14 cellular contexts compared by ENCODE assay signal in the genomic region with DNA sequence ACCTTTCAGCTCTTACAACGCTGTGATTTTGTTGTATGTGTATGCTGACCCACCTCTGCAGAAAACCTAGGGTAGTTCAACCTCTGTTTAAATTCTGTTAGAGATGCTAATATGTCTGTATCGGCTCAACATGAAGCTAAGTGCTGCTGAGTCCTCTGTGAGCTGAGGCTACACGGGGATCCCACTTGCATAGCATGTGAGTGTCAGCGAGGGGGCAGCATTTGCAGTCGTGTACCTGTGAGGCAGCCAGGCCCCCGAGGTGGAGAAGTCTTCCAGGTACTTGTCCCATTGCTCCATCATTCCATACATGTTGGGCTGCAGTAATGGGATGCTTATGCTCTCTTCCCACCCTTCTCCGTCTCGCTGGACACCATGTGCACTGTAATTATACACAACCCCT. TPM values are rescaled to one million over a fixed set of nuclear protein-coding genes. Genes with fewer than 3 reads are reported as not detected.
DNase-seq lines count a peak whose midpoint lies in the region; ATAC-seq and TF ChIP-seq lines count a peak whose summit lies in the region.
"Had no signal": no experiment of that assay in that cellular context is flagged by ENCODE, and none has a peak within 500 bp of the region (broad histone marks: within the 10 kb centered on the region; RNA-seq: fewer than 3 reads in every experiment).

No MANE protein-coding gene starts in this region.

- no peaks in the 10 kb centered on the region for H3K9me2 ChIP-seq in SK-N-SH

- peaks cover 2% of the 10 kb centered on the region for H3K36me3 Mint-ChIP-seq in activated CD4-positive, alpha-beta T cell treated with anti-CD3 and anti-CD28 coated beads, Interleukin-2, amount 10 ng/mL, durations not matched to agents 24 days and 14 days (ENCODE audit: low read depth)
- H3K36me3 Mint-ChIP-seq: activated naive CD8-positive, alpha-beta T cell treated with anti-CD3 and anti-CD28 coated beads, Interleukin-2, amount 10 ng/mL, durations not matched to agents 7 days and 5 days had no signal

- DNase-seq in activated CD4-positive, alpha-beta T cell treated with anti-CD3 and anti-CD28 coated beads for 48 hours = peak; percentile 15
- no peak for DNase-seq in activated CD4-positive, alpha-beta T cell treated with anti-CD3 and anti-CD28 coated beads, Interleukin-2, amount 10 ng/mL, durations not matched to agents 24 days and 14 days
- peak; percentile 18 for DNase-seq in SK-N-SH
- peak; percentile 27 for DNase-seq in left cardiac atrium
- DNase-seq in upper lobe of right lung = no peak
- no peak for DNase-seq in T1000 (lab: John Stamatoyannopoulos, UW)
- no peak for DNase-seq in anterior cingulate cortex (lab: John Stamatoyannopoulos, UW)
- DNase-seq: ACHN; activated naive CD8-positive, alpha-beta T cell treated with anti-CD3 and anti-CD28 coated beads, Interleukin-2, amount 10 ng/mL, durations not matched to agents 7 days and 5 days; DND-41; NCI-H1105; substantia nigra had no signal

- no peaks in the 10 kb centered on the region for H3K4me1 Mint-ChIP-seq in activated CD4-positive, alpha-beta T cell treated with anti-CD3 and anti-CD28 coated beads, Interleukin-2, amount 10 ng/mL, durations not matched to agents 24 days and 14 days

- H3K79me2 ChIP-seq in SK-N-SH (ENCODE audit: insufficient read depth) = no peaks in the 10 kb centered on the region

- H3K4me3 ChIP-seq in SK-N-SH (ENCODE audit: low read depth in 2 of 2, low read length in 1 of 2) (no peak overlapping the region), upper lobe of right lung (no peak overlapping the region)

- WGBS in SK-N-SH (ENCODE audit: low lambda C conversion rate) = 64% methylated on average over 8 of the region's 8 CpGs

- no peak overlapping the region for H3K9ac ChIP-seq in SK-N-SH

- H3K36me3 ChIP-seq in SK-N-SH (replicated peaks in 1 of 2; ENCODE audit: control insufficient read depth in 1 of 2, insufficient read depth in 2 of 2, low read length in 1 of 2) = peaks cover 0 to 3% of the 10 kb centered on the region in 2 experiments
- H3K36me3 ChIP-seq in upper lobe of right lung = no peaks in the 10 kb centered on the region

- 0 out of 2 replicates have a peak, but pooled peaks have one; percentile 23 for TF ChIP-seq CTCF in SK-N-SH (IDR thresholded peaks at IDR 0.05)
- no peak for TF ChIP-seq CTCF in upper lobe of right lung (IDR thresholded peaks at IDR 0.05)

- H4K20me1 ChIP-seq in SK-N-SH (ENCODE audit: insufficient read depth) = no peaks in the 10 kb centered on the region

- CTCF ChIA-PET in SK-N-SH (lab: Yijun Ruan, JAX) = interaction anchor here (1.0 to 1.2 kb wide), 2 partner anchors 18 to 40 kb away, joined by 3 read pairs; no protein-coding TSS in a partner anchor

- no peak overlapping the region for H2AFZ ChIP-seq in SK-N-SH (ENCODE audit: low read depth)

- no peak overlapping the region for H3K27ac Mint-ChIP-seq in activated CD4-positive, alpha-beta T cell treated with anti-CD3 and anti-CD28 coated beads, Interleukin-2, amount 10 ng/mL, durations not matched to agents 24 days and 14 days
- H3K27ac Mint-ChIP-seq: activated naive CD8-positive, alpha-beta T cell treated with anti-CD3 and anti-CD28 coated beads, Interleukin-2, amount 10 ng/mL, durations not matched to agents 7 days and 5 days had no signal

- 0 out of 2 replicates have a peak, but pooled peaks have one; percentile 5 for TF ChIP-seq RAD21 in SK-N-SH (IDR thresholded peaks at IDR 0.05; ENCODE audit: low read length)

- peaks cover 0 to 2% of the 10 kb centered on the region in 2 experiments; a peak in 1 of 4 replicates for H3K4me1 ChIP-seq in SK-N-SH (ENCODE audit: control insufficient read depth in 1 of 2, insufficient read depth in 2 of 2, low read depth in 1 of 2, low read length in 1 of 2)
- H3K4me1 ChIP-seq in upper lobe of right lung = no peaks in the 10 kb centered on the region

- intact Hi-C loops in activated CD4-positive, alpha-beta T cell treated with anti-CD3 and anti-CD28 coated beads, Interleukin-2, amount 10 ng/mL, durations not matched to agents 24 days and 14 days (cut with micrococcal nuclease) = no loop called here
- intact Hi-C loops in left cardiac atrium (cut with DNase I) = no loop called here
- intact Hi-C loops in upper lobe of right lung (cut with DNase I) = no loop called here

- POLR2A ChIA-PET in SK-N-SH (lab: Yijun Ruan, JAX) = no interaction called here

- H3K27ac ChIP-seq in SK-N-SH (ENCODE audit: low read depth in 2 of 2, low read length in 1 of 2) (no peak overlapping the region), upper lobe of right lung (no peak overlapping the region)

- H3K4me3 Mint-ChIP-seq in activated CD4-positive, alpha-beta T cell treated with anti-CD3 and anti-CD28 coated beads, Interleukin-2, amount 10 ng/mL, durations not matched to agents 24 days and 14 days = no peak overlapping the region
- H3K4me3 Mint-ChIP-seq: activated naive CD8-positive, alpha-beta T cell treated with anti-CD3 and anti-CD28 coated beads, Interleukin-2, amount 10 ng/mL, durations not matched to agents 7 days and 5 days had no signal

- H3K9me3 Mint-ChIP-seq in activated CD4-positive, alpha-beta T cell treated with anti-CD3 and anti-CD28 coated beads, Interleukin-2, amount 10 ng/mL, durations not matched to agents 24 days and 14 days = no peaks in the 10 kb centered on the region
- H3K9me3 Mint-ChIP-seq: activated naive CD8-positive, alpha-beta T cell treated with anti-CD3 and anti-CD28 coated beads, Interleukin-2, amount 10 ng/mL, durations not matched to agents 7 days and 5 days had no signal

- TF ChIP-seq EP300 in SK-N-SH (IDR thresholded peaks at IDR 0.05; ENCODE audit: borderline replicate concordance in 1 of 2, low read depth in 1 of 2, low read length in 1 of 2) = no peak

- no peaks in the 10 kb centered on the region for H3F3A ChIP-seq in SK-N-SH (replicated peaks; ENCODE audit: insufficient read depth)

- H3K27me3 ChIP-seq in SK-N-SH (ENCODE audit: insufficient read depth) (no peaks in the 10 kb centered on the region), upper lobe of right lung (no peaks in the 10 kb centered on the region)

- ATAC-seq in left cardiac atrium (peak in 1 of 2 donors; percentile 52), upper lobe of right lung (peak; percentile 48), GM18517 (IDR thresholded peaks at IDR 0.05; ENCODE audit: unreplicated experiment) (no peak)

- H3K27me3 Mint-ChIP-seq in activated CD4-positive, alpha-beta T cell treated with anti-CD3 and anti-CD28 coated beads, Interleukin-2, amount 10 ng/mL, durations not matched to agents 24 days and 14 days = no peaks in the 10 kb centered on the region
- H3K27me3 Mint-ChIP-seq: activated naive CD8-positive, alpha-beta T cell treated with anti-CD3 and anti-CD28 coated beads, Interleukin-2, amount 10 ng/mL, durations not matched to agents 7 days and 5 days had no signal

- H3K9me3 ChIP-seq in SK-N-SH (no peaks in the 10 kb centered on the region), upper lobe of right lung (no peaks in the 10 kb centered on the region)

- no peak overlapping the region for H3K4me2 ChIP-seq in SK-N-SH

TF ChIP-seq in SK-N-SH, 30 proteins besides CTCF, POLR2A, EP300 and RAD21 (continues in another document):
- TF ChIP-seq MXI1 (IDR thresholded peaks at IDR 0.05; ENCODE audit: low read depth, low read length) (no peak), SMC3 (IDR thresholded peaks at IDR 0.05; ENCODE audit: low read depth, low read length) (no peak), JUND (IDR thresholded peaks at IDR 0.05) (no peak), SIN3A (IDR thresholded peaks at IDR 0.05; ENCODE audit: borderline replicate concordance, low read depth, low read length) (no peak), POLR2AphosphoS5 (IDR thresholded peaks at IDR 0.05; ENCODE audit: low read depth, low read length) (no peak), FOXM1 (IDR thresholded peaks at IDR 0.05; ENCODE audit: low read depth) (no peak), TEAD4 (IDR thresholded peaks at IDR 0.05; ENCODE audit: borderline replicate concordance, insufficient read depth) (no peak), NRF1 (IDR thresholded peaks at IDR 0.05; ENCODE audit: low read depth, low read length) (no peak)
- TF ChIP-seq, protein P1, sequence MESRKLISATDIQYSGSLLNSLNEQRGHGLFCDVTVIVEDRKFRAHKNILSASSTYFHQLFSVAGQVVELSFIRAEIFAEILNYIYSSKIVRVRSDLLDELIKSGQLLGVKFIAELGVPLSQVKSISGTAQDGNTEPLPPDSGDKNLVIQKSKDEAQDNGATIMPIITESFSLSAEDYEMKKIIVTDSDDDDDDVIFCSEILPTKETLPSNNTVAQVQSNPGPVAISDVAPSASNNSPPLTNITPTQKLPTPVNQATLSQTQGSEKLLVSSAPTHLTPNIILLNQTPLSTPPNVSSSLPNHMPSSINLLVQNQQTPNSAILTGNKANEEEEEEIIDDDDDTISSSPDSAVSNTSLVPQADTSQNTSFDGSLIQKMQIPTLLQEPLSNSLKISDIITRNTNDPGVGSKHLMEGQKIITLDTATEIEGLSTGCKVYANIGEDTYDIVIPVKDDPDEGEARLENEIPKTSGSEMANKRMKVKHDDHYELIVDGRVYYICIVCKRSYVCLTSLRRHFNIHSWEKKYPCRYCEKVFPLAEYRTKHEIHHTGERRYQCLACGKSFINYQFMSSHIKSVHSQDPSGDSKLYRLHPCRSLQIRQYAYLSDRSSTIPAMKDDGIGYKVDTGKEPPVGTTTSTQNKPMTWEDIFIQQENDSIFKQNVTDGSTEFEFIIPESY (IDR thresholded peaks at IDR 0.05; ENCODE audit: borderline replicate concordance, low read depth) = no peak

RNA-seq across cellular contexts. Expression of gene MKRN2OS, which starts 3.7 kb away (rescaled TPM):
- total RNA-seq in activated CD4-positive, alpha-beta T cell treated with anti-CD3 and anti-CD28 coated beads, Interleukin-2, amount 10 ng/mL, durations not matched to agents 24 days and 14 days = not detected in 2 replicates
- not detected in 2 replicates for polyA plus RNA-seq in SK-N-SH (2012; rRNA removed)
- polyA plus RNA-seq in SK-N-SH (2012; cell fraction: cytosol; rRNA removed) = not detected in 2 replicates
- polyA plus RNA-seq in SK-N-SH (2012; cell fraction: nucleus; rRNA removed) = not detected in 2 replicates
- not detected for total RNA-seq in left cardiac atrium
- not detected for total RNA-seq in upper lobe of right lung
- total RNA-seq: activated naive CD8-positive, alpha-beta T cell treated with anti-CD3 and anti-CD28 coated beads, Interleukin-2, amount 10 ng/mL, durations not matched to agents 7 days and 5 days; pulmonary artery endothelial cell had no signal

RNA-seq across cellular contexts. Expression of gene MKRN2, which starts 15.3 kb away (rescaled TPM):
- 23.2 and 28.2 TPM in 2 replicates for total RNA-seq in activated CD4-positive, alpha-beta T cell treated with anti-CD3 and anti-CD28 coated beads, Interleukin-2, amount 10 ng/mL, durations not matched to agents 24 days and 14 days
- 29.8 and 39.6 TPM in 2 replicates for polyA plus RNA-seq in SK-N-SH (2012; rRNA removed)
- polyA plus RNA-seq in SK-N-SH (2012; cell fraction: cytosol; rRNA removed) = 29.3 and 35.0 TPM in 2 replicates
- polyA plus RNA-seq in SK-N-SH (2012; cell fraction: nucleus; rRNA removed) = 21.0 and 29.3 TPM in 2 replicates
- total RNA-seq in left cardiac atrium (10 to 100 TPM; 23.9 to 31.7 TPM), upper lobe of right lung (23.4 TPM)

RNA-seq across cellular contexts. Expression of gene TSEN2, which starts 57.3 kb away (rescaled TPM):
- 30.5 and 39.3 TPM in 2 replicates for total RNA-seq in activated CD4-positive, alpha-beta T cell treated with anti-CD3 and anti-CD28 coated beads, Interleukin-2, amount 10 ng/mL, durations not matched to agents 24 days and 14 days
- polyA plus RNA-seq in SK-N-SH (2012; rRNA removed) = 13.0 and 18.6 TPM in 2 replicates
- polyA plus RNA-seq in SK-N-SH (2012; cell fraction: cytosol; rRNA removed) = 13.2 and 13.4 TPM in 2 replicates
- polyA plus RNA-seq in SK-N-SH (2012; cell fraction: nucleus; rRNA removed) = 27.3 and 45.4 TPM in 2 replicates
- total RNA-seq in left cardiac atrium (10 to 100 TPM; 15.3 to 16.8 TPM), upper lobe of right lung (16.0 TPM)

Comparison
In these comparisons a context has a peak if more than half of its experiments do, and no peak if none do; other contexts are left out.
1. DNase-seq: peak in activated CD4-positive, alpha-beta T cell treated with anti-CD3 and anti-CD28 coated beads for 48 hours (single experiment), SK-N-SH (single experiment) and left cardiac atrium (single experiment); none in activated CD4-positive, alpha-beta T cell treated with anti-CD3 and anti-CD28 coated beads, Interleukin-2, amount 10 ng/mL, durations not matched to agents 24 days and 14 days (single experiment), upper lobe of right lung (single experiment), T1000 (single experiment) and anterior cingulate cortex (0 of 58).